In the genomic region with DNA sequence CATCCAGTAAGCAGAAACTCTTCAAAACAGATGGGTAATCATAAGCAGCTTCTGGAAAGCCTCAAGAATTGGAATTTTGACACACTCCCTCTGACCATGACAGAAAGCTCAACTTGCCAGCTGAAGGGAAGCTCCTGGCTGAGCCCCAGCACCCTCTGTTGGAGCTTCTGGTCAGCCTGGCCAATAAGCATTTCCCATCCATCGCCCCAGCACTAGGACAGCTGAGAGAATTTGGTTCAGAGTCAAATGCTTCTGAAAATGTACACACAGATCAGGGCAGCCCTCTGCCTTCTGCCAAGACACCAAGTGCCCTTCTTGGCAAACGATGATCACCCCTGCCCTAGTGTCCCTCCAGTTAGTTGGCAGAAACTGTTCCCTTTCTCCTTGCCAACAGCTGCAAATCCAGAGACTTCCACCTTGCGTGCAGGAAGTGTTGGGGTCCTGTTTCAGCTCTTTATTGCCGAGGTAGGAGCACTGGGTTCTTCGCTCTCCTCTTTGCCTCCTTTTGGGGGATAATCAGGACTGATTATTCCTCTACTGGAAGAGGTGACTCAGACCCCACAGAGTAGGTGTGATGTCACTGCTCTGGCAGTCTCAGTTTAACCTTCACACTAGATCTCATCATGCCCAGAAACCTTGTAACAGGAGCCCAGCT, we compare ENCODE assay signal across 8 cellular contexts. TPM values are rescaled to one million over a fixed set of nuclear protein-coding genes. Genes with fewer than 3 reads are reported as not detected.
DNase-seq lines count a peak whose midpoint lies in the region; ATAC-seq and TF ChIP-seq lines count a peak whose summit lies in the region.

No MANE protein-coding gene starts in this region.

- ATAC-seq in activated naive CD8-positive, alpha-beta T cell treated with anti-CD3 and anti-CD28 coated beads, Interleukin-2, amount 10 ng/mL, durations not matched to agents 7 days and 5 days (ENCODE audit: low read depth) = peak; percentile 70
- ATAC-seq in heart right ventricle (peak; percentile 75 to 95 (median 88)), gastrocnemius medialis (peak; percentile 82 to 85)

- peak overlapping the region; percentile 67 for H3K4me3 Mint-ChIP-seq in activated naive CD8-positive, alpha-beta T cell treated with anti-CD3 and anti-CD28 coated beads, Interleukin-2, amount 10 ng/mL, durations not matched to agents 7 days and 5 days

- H3K9me3 ChIP-seq in heart right ventricle (no peaks in the 10 kb centered on the region), gastrocnemius medialis (no peaks in the 10 kb centered on the region)

- POLR2A ChIA-PET in activated naive CD8-positive, alpha-beta T cell treated with anti-CD3 and anti-CD28 coated beads, Interleukin-2, amount 10 ng/mL, durations not matched to agents 7 days and 5 days (lab: Charles Lee) = interaction anchor here (1.0 to 3.8 kb wide), 12 partner anchors 10 to 122 kb away, joined by 3 to 75 read pairs (median 8); a partner anchor contains a TSS

- peaks cover 25% of the 10 kb centered on the region for H3K36me3 Mint-ChIP-seq in activated naive CD8-positive, alpha-beta T cell treated with anti-CD3 and anti-CD28 coated beads, Interleukin-2, amount 10 ng/mL, durations not matched to agents 7 days and 5 days

- peaks cover 10 to 61% (median 51%) of the 10 kb centered on the region in 9 donors for H3K4me1 ChIP-seq in heart right ventricle
- H3K4me1 ChIP-seq in gastrocnemius medialis = peaks cover 30 to 39% of the 10 kb centered on the region in 2 donors

- no peak for TF ChIP-seq POLR2A in gastrocnemius medialis (IDR thresholded peaks at IDR 0.05)

- peak overlapping the region; percentile 70 to 92 (median 86) for H3K27ac ChIP-seq in heart right ventricle
- H3K27ac ChIP-seq in gastrocnemius medialis = peak overlapping the region; percentile 77 to 89 (median 80)

- no peaks in the 10 kb centered on the region for H3K27me3 ChIP-seq in heart right ventricle
- H3K27me3 ChIP-seq in gastrocnemius medialis = no peaks in the 10 kb centered on the region

- intact Hi-C loops in heart right ventricle (cut with DNase I) (loop anchor here in 1 of 10 donors (2.0 to 5.0 kb wide), 2 partner anchors 65 to 297 kb away; no protein-coding TSS in a partner anchor), gastrocnemius medialis (cut with DNase I; ENCODE audit: low total_unique reads) (no loop called here)

- peaks cover 0 to 25% (median 0%) of the 10 kb centered on the region in 9 donors for H3K36me3 ChIP-seq in heart right ventricle
- H3K36me3 ChIP-seq in gastrocnemius medialis = peaks cover 0 to 3% of the 10 kb centered on the region in 2 donors

- peaks cover 2% of the 10 kb centered on the region for H3K9me3 Mint-ChIP-seq in activated naive CD8-positive, alpha-beta T cell treated with anti-CD3 and anti-CD28 coated beads, Interleukin-2, amount 10 ng/mL, durations not matched to agents 7 days and 5 days

- H3K27ac Mint-ChIP-seq in activated naive CD8-positive, alpha-beta T cell treated with anti-CD3 and anti-CD28 coated beads, Interleukin-2, amount 10 ng/mL, durations not matched to agents 7 days and 5 days = peak overlapping the region; percentile 93

- no peaks in the 10 kb centered on the region for H3K27me3 Mint-ChIP-seq in activated naive CD8-positive, alpha-beta T cell treated with anti-CD3 and anti-CD28 coated beads, Interleukin-2, amount 10 ng/mL, durations not matched to agents 7 days and 5 days

- DNase-seq in AG10803 (ENCODE audit: low read depth) = peak; percentile 93
- peak; percentile 44 for DNase-seq in LoVo (ENCODE audit: low spot score)
- no peak for DNase-seq in activated naive CD8-positive, alpha-beta T cell treated with anti-CD3 and anti-CD28 coated beads, Interleukin-2, amount 10 ng/mL, durations not matched to agents 7 days and 5 days
- DNase-seq in heart right ventricle = peak; percentile 73 to 74
- DNase-seq in gastrocnemius medialis = peak; percentile 51 to 75
- no peak for DNase-seq in D341Med (ENCODE audit: low spot score)
- no peak for DNase-seq in cortex of kidney (lab: John Stamatoyannopoulos, UW)
- no peak for DNase-seq in mesenteric fat pad (ENCODE audit: low spot score)

- in situ Hi-C loops in gastrocnemius medialis (cut with MboI; ENCODE audit: low sequenced_read_pairs in 4 of 4) = loop anchor here in 3 of 4 donors (5.0 to 10.0 kb wide), 3 partner anchors 125 to 197 kb away; no protein-coding TSS in a partner anchor

- H3K4me1 Mint-ChIP-seq in activated naive CD8-positive, alpha-beta T cell treated with anti-CD3 and anti-CD28 coated beads, Interleukin-2, amount 10 ng/mL, durations not matched to agents 7 days and 5 days = peaks cover 41% of the 10 kb centered on the region

- H3K4me3 ChIP-seq in AG10803 (ENCODE audit: low read length) (peak overlapping the region; percentile 38), heart right ventricle (peak overlapping the region in 1 of 10 donors; percentile 33), gastrocnemius medialis (peak overlapping the region; percentile 5 to 24 (median 14))

- TF ChIP-seq CTCF in AG10803 (conservative IDR thresholded peaks at IDR 0.05; ENCODE audit: low read length) (no peak), heart right ventricle (IDR thresholded peaks at IDR 0.05) (no peak), gastrocnemius medialis (IDR thresholded peaks at IDR 0.05 in 4 of 5, conservative IDR thresholded peaks at IDR 0.05 in 1 of 5) (no peak)

- 9 to 16% methylated on average over 5 of the region's 5 CpGs for WGBS in heart right ventricle, 2 donors

RNA-seq across cellular contexts. Expression of a gene that starts 11.9 kb away (rescaled TPM):
- 10 to 100 TPM; 21.5 TPM for total RNA-seq in activated naive CD8-positive, alpha-beta T cell treated with anti-CD3 and anti-CD28 coated beads, Interleukin-2, amount 10 ng/mL, durations not matched to agents 7 days and 5 days
- total RNA-seq in heart right ventricle (1 to 10 TPM; 2.7 to 7.5 (median 4.6) TPM), gastrocnemius medialis (10 to 100 TPM in 1 of 4 donors, 1 to 10 TPM in 3; 2.9 to 16.0 (median 5.8) TPM), mesenteric fat pad (9.0 TPM)
- polyA plus RNA-seq in heart right ventricle = 1 to 10 TPM; 2.9 to 3.4 TPM

RNA-seq across cellular contexts. Expression of a gene that starts 26.9 kb away (rescaled TPM):
- 10 to 100 TPM; 52.9 TPM for total RNA-seq in activated naive CD8-positive, alpha-beta T cell treated with anti-CD3 and anti-CD28 coated beads, Interleukin-2, amount 10 ng/mL, durations not matched to agents 7 days and 5 days
- total RNA-seq in heart right ventricle (10 to 100 TPM in 8 of 10 donors, 1 to 10 TPM in 2; 7.4 to 19.1 (median 11.8) TPM), gastrocnemius medialis (10 to 100 TPM in 3 of 4 donors, 1 to 10 TPM in 1; 8.1 to 16.3 (median 12.5) TPM), mesenteric fat pad (52.5 TPM)
- polyA plus RNA-seq in heart right ventricle = 10 to 100 TPM in 1 of 2 donors, 1 to 10 TPM in 1; 9.9 to 12.8 TPM

Comparison
In these comparisons a context has a peak if more than half of its experiments do, and no peak if none do; other contexts are left out.
1. DNase-seq: peak in AG10803 (single experiment), LoVo (single experiment), heart right ventricle (2 of 2) and gastrocnemius medialis (2 of 2); none in activated naive CD8-positive, alpha-beta T cell treated with anti-CD3 and anti-CD28 coated beads, Interleukin-2, amount 10 ng/mL, durations not matched to agents 7 days and 5 days (single experiment), D341Med (single experiment), cortex of kidney (single experiment) and mesenteric fat pad (single experiment).
2. Peak in every context shown above with its lines, with median percentiles within 50 percentile points of each other: ATAC-seq.